Comparison of ENCODE assay signal across 16 cellular contexts in genomic region chr1:46041974-46042373, GRCh38.
A peak's percentile ranks its signal among the peaks of the same experiment; 100 is the strongest.
DNase-seq lines count a peak whose midpoint lies in the region; ATAC-seq, FAIRE-seq and TF ChIP-seq lines count a peak whose summit lies in the region.
"Had no signal": no experiment of that assay in that cellular context is flagged by ENCODE, and none has a peak within 500 bp of the region (broad histone marks: within the 10 kb centered on the region; RNA-seq: fewer than 3 reads in every experiment).

No MANE protein-coding gene starts in this region.

- H2AFZ ChIP-seq in KMS-11 (ENCODE audit: low read depth) (no peak overlapping the region), SU-DHL-6 (ENCODE audit: low read depth, low read length, severe bottlenecking) (no peak overlapping the region), PC-3 (ENCODE audit: low read length) (no peak overlapping the region)

- H4K20me1 ChIP-seq in KMS-11 (ENCODE audit: insufficient read depth) (no peaks in the 10 kb centered on the region), SU-DHL-6 (ENCODE audit: low read depth, low read length) (no peaks in the 10 kb centered on the region), PC-3 (ENCODE audit: low read length) (no peaks in the 10 kb centered on the region)

- CTCF ChIA-PET in A673 (lab: Charles Lee) = no interaction called here
- CTCF ChIA-PET in PC-3 (lab: Charles Lee) = no interaction called here

- FAIRE-seq in kidney (lab: Jason Lieb, UNC) = no peak

- peaks cover 51% of the 10 kb centered on the region for H3F3A ChIP-seq in SU-DHL-6 (ENCODE audit: insufficient read depth)
- no peaks in the 10 kb centered on the region for H3F3A ChIP-seq in PC-3 (ENCODE audit: low read length, unreplicated experiment)

- no peaks in the 10 kb centered on the region for H3K79me2 ChIP-seq in KMS-11 (ENCODE audit: insufficient read depth, low read depth)
- no peaks in the 10 kb centered on the region for H3K79me2 ChIP-seq in SU-DHL-6 (ENCODE audit: insufficient read depth, low read length)
- no peaks in the 10 kb centered on the region for H3K79me2 ChIP-seq in PC-3 (ENCODE audit: low read length)

- no peak for DNase-seq in A673 (ENCODE audit: low spot score)
- no peak for DNase-seq in left cardiac atrium
- DNase-seq in BE2C = no peak
- no peak for DNase-seq in PC-3
- no peak for DNase-seq in kidney
- DNase-seq in stimulated activated CD8-positive, alpha-beta memory T cell treated with anti-CD3 and anti-CD28 coated beads, Interleukin-4, amount 100 ng/mL, for 48 hours = no peak
- DNase-seq: activated CD4-positive, alpha-beta memory T cell treated with anti-CD3 and anti-CD28 coated beads for 36 hours; activated gamma-delta T cell treated with Interleukin-2 at 50 U/mL for 16 hours; GOT3; hippocampal formation; mesendoderm; T1000 had no signal

- intact Hi-C loops in A673 (cut with micrococcal nuclease; ENCODE audit: unreplicated experiment) (no loop called here), left cardiac atrium (cut with DNase I) (loop anchor here in 1 of 2 donors (10.0 kb wide), 1 partner anchor 83 kb away; no protein-coding TSS in a partner anchor), PC-3 (cut with micrococcal nuclease) (no loop called here), kidney (cut with DNase I) (loop anchor here (5.0 kb wide), 1 partner anchor 140 kb away; no protein-coding TSS in a partner anchor)

- H3K4me1 ChIP-seq in A673 (ENCODE audit: insufficient read depth, low read length, poor library complexity, severe bottlenecking) (peaks cover 35% of the 10 kb centered on the region), KMS-11 (ENCODE audit: low read depth, poor library complexity, severe bottlenecking) (peaks cover 50% of the 10 kb centered on the region), BE2C (no peaks in the 10 kb centered on the region), PC-3 (ENCODE audit: insufficient read depth, low read length) (peaks cover 17% of the 10 kb centered on the region), kidney (ENCODE audit: control insufficient read depth in 1 of 2, insufficient read depth in 1 of 2, low read depth in 1 of 2, low read length in 2 of 2) (peaks cover 11 to 15% of the 10 kb centered on the region in 2 donors)

- ATAC-seq in left cardiac atrium (peak; percentile 13 to 69), PC-3 (no peak)
- ATAC-seq: Panc1 had no signal

- TF ChIP-seq CTCF in A673 (conservative IDR thresholded peaks at IDR 0.05; ENCODE audit: low read depth, low read length) (no peak), KMS-11 (conservative IDR thresholded peaks at IDR 0.05; ENCODE audit: low read depth, low read length) (no peak), SU-DHL-6 (IDR thresholded peaks at IDR 0.05; ENCODE audit: insufficient read depth, low read length, poor library complexity, severe bottlenecking) (no peak), BE2C (IDR thresholded peaks at IDR 0.05; ENCODE audit: low read depth, low read length) (no peak), PC-3 (conservative IDR thresholded peaks at IDR 0.05; ENCODE audit: low read depth, low read length) (no peak), kidney (IDR thresholded peaks at IDR 0.05; ENCODE audit: borderline replicate concordance, extremely low read depth, insufficient read depth) (no peak)

- POLR2A ChIA-PET in A673 (lab: Charles Lee; ENCODE audit: low non-redundant PET) (no interaction called here), PC-3 (lab: Charles Lee; ENCODE audit: unreplicated experiment) (interaction anchor here (0.5 kb wide), 1 partner anchor 322 kb away, joined by 4 read pairs; no protein-coding TSS in a partner anchor)

- H3K27ac ChIP-seq in A673 (ENCODE audit: low read depth, low read length, poor library complexity, severe bottlenecking) (peak overlapping the region; percentile 8), KMS-11 (peak overlapping the region; percentile 67), SU-DHL-6 (ENCODE audit: low read depth, low read length) (peak overlapping the region; percentile 83), PC-3 (ENCODE audit: low read length) (no peak overlapping the region), kidney (ENCODE audit: low read depth in 2 of 2, low read length in 2 of 2) (no peak overlapping the region)
- H3K27ac ChIP-seq: cardiac muscle cell had no signal

- peak overlapping the region; percentile 6; the same call in 1 of the 2 replicates for H3K9ac ChIP-seq in KMS-11
- H3K9ac ChIP-seq in SU-DHL-6 (ENCODE audit: low read length) = peak overlapping the region; percentile 3
- no peak overlapping the region for H3K9ac ChIP-seq in PC-3 (ENCODE audit: low read length)
- no peak overlapping the region for H3K9ac ChIP-seq in kidney (ENCODE audit: low read length in 2 of 2)

- H3K9me3 ChIP-seq in A673 (ENCODE audit: low read depth, low read length, poor library complexity, severe bottlenecking) = no peaks in the 10 kb centered on the region
- no peaks in the 10 kb centered on the region for H3K9me3 ChIP-seq in SU-DHL-6 (ENCODE audit: insufficient read depth, low read length)
- H3K9me3 ChIP-seq in BE2C = no peaks in the 10 kb centered on the region
- H3K9me3 ChIP-seq in PC-3 (ENCODE audit: low read length) = no peaks in the 10 kb centered on the region
- H3K9me3 ChIP-seq in kidney (ENCODE audit: control insufficient read depth in 1 of 2, low read length in 2 of 2) = no peaks in the 10 kb centered on the region

- H3K9me2 ChIP-seq in SU-DHL-6 (replicated peaks; ENCODE audit: insufficient read depth, low read length) (no peaks in the 10 kb centered on the region), PC-3 (replicated peaks; ENCODE audit: low read length) (no peaks in the 10 kb centered on the region)

- peak overlapping the region; percentile 48 for H3K4me2 ChIP-seq in KMS-11
- peak overlapping the region; percentile 58 for H3K4me2 ChIP-seq in SU-DHL-6 (ENCODE audit: low read depth, low read length, poor library complexity, severe bottlenecking)
- no peak overlapping the region for H3K4me2 ChIP-seq in PC-3 (ENCODE audit: low read length)

- H3K36me3 ChIP-seq in A673 (ENCODE audit: insufficient read depth, low read length, poor library complexity, severe bottlenecking) (no peaks in the 10 kb centered on the region), KMS-11 (ENCODE audit: insufficient read depth) (no peaks in the 10 kb centered on the region), SU-DHL-6 (ENCODE audit: low read length) (no peaks in the 10 kb centered on the region), BE2C (no peaks in the 10 kb centered on the region; the same call in none of the 2 replicates), PC-3 (ENCODE audit: low read depth, low read length) (no peaks in the 10 kb centered on the region; the same call in 1 of the 2 replicates), kidney (ENCODE audit: control insufficient read depth in 1 of 2, insufficient read depth in 2 of 2, low read length in 2 of 2) (peaks cover 0 to 6% of the 10 kb centered on the region in 2 donors)

- H3K4me3 ChIP-seq in A673 (ENCODE audit: low read depth, low read length, poor library complexity, severe bottlenecking) (no peak overlapping the region), KMS-11 (IDR thresholded peaks at IDR 0.05; ENCODE audit: insufficient read depth, low read depth, low read length) (no peak overlapping the region), SU-DHL-6 (ENCODE audit: insufficient read depth, low read length, poor library complexity, severe bottlenecking) (no peak overlapping the region), BE2C (ENCODE audit: low read depth, low read length) (no peak overlapping the region), PC-3 (ENCODE audit: low read length) (no peak overlapping the region), kidney (ENCODE audit: low read length in 2 of 2) (no peak overlapping the region)
- H3K4me3 ChIP-seq: cardiac muscle cell had no signal

- H3K27me3 ChIP-seq in A673 (replicated peaks; ENCODE audit: insufficient read depth, low read depth, low read length, poor library complexity) (no peaks in the 10 kb centered on the region), KMS-11 (ENCODE audit: insufficient read depth, low read depth) (no peaks in the 10 kb centered on the region), SU-DHL-6 (ENCODE audit: low read length) (no peaks in the 10 kb centered on the region), BE2C (no peaks in the 10 kb centered on the region), PC-3 (ENCODE audit: low read length) (no peaks in the 10 kb centered on the region)
- H3K27me3 ChIP-seq: cardiac muscle cell had no signal

- BruUV-seq in A673 (replicated peaks; lab: Mats Ljungman, UMichigan) (no TSS peak), PC-3 (replicated peaks; lab: Mats Ljungman, UMichigan) (no TSS peak)

Comparison
In these comparisons a context has a peak if more than half of its experiments do, and no peak if none do; other contexts are left out.
1. H3K27ac ChIP-seq: peak in A673 (single experiment), KMS-11 (single experiment) and SU-DHL-6 (single experiment); none in PC-3 (single experiment) and kidney (0 of 2).
2. H3K9ac ChIP-seq: peak in KMS-11 (single experiment) and SU-DHL-6 (single experiment); none in PC-3 (single experiment) and kidney (0 of 2).